In genomic region chr11:123773026-123773425, GRCh38 we compare ENCODE assay signal across 24 cellular contexts. TPM values are rescaled to one million over a fixed set of nuclear protein-coding genes. Genes with fewer than 3 reads are reported as not detected.
"Had no signal": no experiment of that assay in that cellular context is flagged by ENCODE, and none has a peak within 500 bp of the region (broad histone marks: within the 10 kb centered on the region; RNA-seq: fewer than 3 reads in every experiment).

No MANE protein-coding gene starts in this region.

- H3K36me3 Mint-ChIP-seq: IgD-negative memory B cell had no signal

- H3K36me3 ChIP-seq: MG63 had no signal

- H3K9ac ChIP-seq: SK-N-SH had no signal

- H3K9me2 ChIP-seq: SK-N-SH had no signal

- H3K4me3 ChIP-seq: MG63 had no signal

- ATAC-seq: Panc1, PC-3 had no signal

- DNase-seq: KBM-7, MG63, NCI-H1092, NCI-H1105 treated with DMSO at 0.1 percent for 48 hours, NCI-H1417 treated with DMSO at 0.1 percent for 48 hours, NCI-H146, NCI-H1694 treated with DMSO at 0.1 percent for 48 hours, NCI-H1930, NCI-H2081, NCI-H2107, NCI-H2227 treated with DMSO at 0.1 percent for 48 hours, NCI-H524 treated with DMSO at 0.1 percent for 48 hours, NCI-H69, NCI-H774, PC-3, SHP77, SK-N-SH had no signal

- H3K4me2 ChIP-seq: SK-N-SH had no signal

- H3K27ac Mint-ChIP-seq: IgD-negative memory B cell had no signal

- H3K4me3 Mint-ChIP-seq: IgD-negative memory B cell had no signal

- H3K27ac ChIP-seq: RWPE1 had no signal

- H3K9me3 ChIP-seq: MG63, SK-N-SH had no signal

RNA-seq across cellular contexts. Expression of gene OR6X1, which starts 18.7 kb away (rescaled TPM):
- total RNA-seq: HT1080, LHCN-M2, NCI-H460, PC-3, SK-MEL-5 had no signal
- polyA plus RNA-seq: IgD-negative memory B cell, SK-N-SH had no signal

RNA-seq across cellular contexts. Expression of gene OR6M1, which starts 33.1 kb away (rescaled TPM):
- total RNA-seq: HT1080, LHCN-M2, NCI-H460, PC-3, SK-MEL-5 had no signal
- polyA plus RNA-seq: IgD-negative memory B cell, SK-N-SH had no signal
